In the genomic region with DNA sequence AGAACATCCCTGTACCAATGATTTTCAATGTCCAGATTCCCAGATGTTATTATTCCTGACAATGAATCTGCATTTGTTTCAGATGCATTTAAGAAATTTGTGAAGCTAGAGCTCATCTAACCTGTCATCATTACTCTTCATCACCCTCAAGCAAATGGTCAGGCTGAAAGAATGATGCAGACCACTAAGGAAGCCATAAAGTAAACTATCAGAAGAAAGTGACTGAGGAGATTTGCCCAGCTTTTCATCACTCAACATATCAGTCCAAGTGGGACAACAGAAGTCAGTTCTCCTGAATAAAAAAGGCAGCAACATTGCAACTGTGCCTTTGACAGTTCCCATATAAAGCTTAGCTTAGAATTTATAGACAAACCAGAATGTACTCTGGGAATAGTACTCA, we compare ENCODE assay signal across 1 cellular context.
TF ChIP-seq lines count a peak whose summit lies in the region.

No MANE protein-coding gene starts in this region.

TF ChIP-seq in A549, 52 proteins besides CTCF, POLR2A, EP300 and RAD21 (continued from another document):
- TF ChIP-seq, protein P1, sequence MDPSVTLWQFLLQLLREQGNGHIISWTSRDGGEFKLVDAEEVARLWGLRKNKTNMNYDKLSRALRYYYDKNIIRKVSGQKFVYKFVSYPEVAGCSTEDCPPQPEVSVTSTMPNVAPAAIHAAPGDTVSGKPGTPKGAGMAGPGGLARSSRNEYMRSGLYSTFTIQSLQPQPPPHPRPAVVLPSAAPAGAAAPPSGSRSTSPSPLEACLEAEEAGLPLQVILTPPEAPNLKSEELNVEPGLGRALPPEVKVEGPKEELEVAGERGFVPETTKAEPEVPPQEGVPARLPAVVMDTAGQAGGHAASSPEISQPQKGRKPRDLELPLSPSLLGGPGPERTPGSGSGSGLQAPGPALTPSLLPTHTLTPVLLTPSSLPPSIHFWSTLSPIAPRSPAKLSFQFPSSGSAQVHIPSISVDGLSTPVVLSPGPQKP (IDR thresholded peaks at IDR 0.05; ENCODE audit: low read depth, low read length): no peak
- TF ChIP-seq CEBPB (IDR thresholded peaks at IDR 0.05) (no peak), JUNB (IDR thresholded peaks at IDR 0.05) (no peak), ZSCAN20 (CRISPR knock-in tag; IDR thresholded peaks at IDR 0.05) (no peak), KDM1A (IDR thresholded peaks at IDR 0.05; ENCODE audit: low read depth) (no peak), ZNF302 (CRISPR knock-in tag; IDR thresholded peaks at IDR 0.05) (no peak), GATA3 (IDR thresholded peaks at IDR 0.05; ENCODE audit: borderline replicate concordance) (no peak), MYC (IDR thresholded peaks at IDR 0.05; ENCODE audit: borderline replicate concordance, low read length) (no peak), TFCP2L1 (CRISPR knock-in tag; IDR thresholded peaks at IDR 0.05) (no peak), CBX2 (IDR thresholded peaks at IDR 0.05; ENCODE audit: borderline replicate concordance, low read depth) (no peak), SREBF2 (IDR thresholded peaks at IDR 0.05) (no peak), KDM5A (IDR thresholded peaks at IDR 0.05) (no peak), FOSB (CRISPR knock-in tag; IDR thresholded peaks at IDR 0.05) (no peak), HEYL (CRISPR knock-in tag; IDR thresholded peaks at IDR 0.05) (no peak), HOXB5 (CRISPR knock-in tag; IDR thresholded peaks at IDR 0.05) (no peak), EHMT2 (IDR thresholded peaks at IDR 0.05; ENCODE audit: low read depth) (no peak)
- TF ChIP-seq, protein P2, sequence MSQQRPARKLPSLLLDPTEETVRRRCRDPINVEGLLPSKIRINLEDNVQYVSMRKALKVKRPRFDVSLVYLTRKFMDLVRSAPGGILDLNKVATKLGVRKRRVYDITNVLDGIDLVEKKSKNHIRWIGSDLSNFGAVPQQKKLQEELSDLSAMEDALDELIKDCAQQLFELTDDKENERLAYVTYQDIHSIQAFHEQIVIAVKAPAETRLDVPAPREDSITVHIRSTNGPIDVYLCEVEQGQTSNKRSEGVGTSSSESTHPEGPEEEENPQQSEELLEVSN (IDR thresholded peaks at IDR 0.05; ENCODE audit: borderline replicate concordance, low read depth): no peak
